Comparison of ENCODE assay signal across 2 cellular contexts in the genomic region with DNA sequence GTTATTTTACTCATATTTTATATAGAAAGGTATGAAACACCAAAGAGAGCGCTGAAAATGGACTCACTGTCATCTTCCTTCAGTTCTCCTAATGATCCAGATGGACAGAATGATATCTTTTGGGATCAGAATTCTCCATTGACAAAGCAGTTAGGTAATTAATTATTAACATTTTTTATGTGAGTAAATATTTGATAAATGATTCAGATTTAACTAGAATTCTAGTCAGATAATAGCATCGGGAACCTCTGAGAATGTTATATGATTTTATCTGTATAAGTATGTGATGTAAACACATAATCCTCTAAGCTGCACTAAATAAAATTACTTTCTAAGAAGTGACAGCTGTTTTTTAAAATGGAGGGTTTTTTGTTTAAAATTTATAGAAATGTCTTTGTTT.
TF ChIP-seq lines count a peak whose summit lies in the region.

No MANE protein-coding gene starts in this region.

TF ChIP-seq in IMR-90, 13 proteins besides CTCF, POLR2A, EP300 and RAD21 (continued from another document):
- TF ChIP-seq, protein P1, sequence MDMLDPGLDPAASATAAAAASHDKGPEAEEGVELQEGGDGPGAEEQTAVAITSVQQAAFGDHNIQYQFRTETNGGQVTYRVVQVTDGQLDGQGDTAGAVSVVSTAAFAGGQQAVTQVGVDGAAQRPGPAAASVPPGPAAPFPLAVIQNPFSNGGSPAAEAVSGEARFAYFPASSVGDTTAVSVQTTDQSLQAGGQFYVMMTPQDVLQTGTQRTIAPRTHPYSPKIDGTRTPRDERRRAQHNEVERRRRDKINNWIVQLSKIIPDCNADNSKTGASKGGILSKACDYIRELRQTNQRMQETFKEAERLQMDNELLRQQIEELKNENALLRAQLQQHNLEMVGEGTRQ (IDR thresholded peaks at IDR 0.05; ENCODE audit: low read depth, low read length) = no peak
- TF ChIP-seq CHD1 (IDR thresholded peaks at IDR 0.05; ENCODE audit: low read depth, low read length) = no peak
- no peak for TF ChIP-seq MAZ (IDR thresholded peaks at IDR 0.05; ENCODE audit: borderline replicate concordance, low read depth, low read length)
- TF ChIP-seq CEBPB (IDR thresholded peaks at IDR 0.05; ENCODE audit: low read depth, low read length) = no peak
- TF ChIP-seq FOS (IDR thresholded peaks at IDR 0.05; ENCODE audit: low read depth, low read length) = no peak
- no peak for TF ChIP-seq SMC3 (IDR thresholded peaks at IDR 0.05; ENCODE audit: low read depth, low read length)
- no peak for TF ChIP-seq RCOR1 (IDR thresholded peaks at IDR 0.05; ENCODE audit: insufficient replicate concordance, low read length)
- TF ChIP-seq BHLHE40 (IDR thresholded peaks at IDR 0.05; ENCODE audit: low read depth, low read length) = no peak
- no peak for TF ChIP-seq MAFK (IDR thresholded peaks at IDR 0.05; ENCODE audit: low read depth, low read length)
TF ChIP-seq in IMR-90: peak in this region for 0.

TF ChIP-seq in WTC11, 78 proteins besides CTCF, POLR2A, EP300 and RAD21:
- TF ChIP-seq, protein P2, sequence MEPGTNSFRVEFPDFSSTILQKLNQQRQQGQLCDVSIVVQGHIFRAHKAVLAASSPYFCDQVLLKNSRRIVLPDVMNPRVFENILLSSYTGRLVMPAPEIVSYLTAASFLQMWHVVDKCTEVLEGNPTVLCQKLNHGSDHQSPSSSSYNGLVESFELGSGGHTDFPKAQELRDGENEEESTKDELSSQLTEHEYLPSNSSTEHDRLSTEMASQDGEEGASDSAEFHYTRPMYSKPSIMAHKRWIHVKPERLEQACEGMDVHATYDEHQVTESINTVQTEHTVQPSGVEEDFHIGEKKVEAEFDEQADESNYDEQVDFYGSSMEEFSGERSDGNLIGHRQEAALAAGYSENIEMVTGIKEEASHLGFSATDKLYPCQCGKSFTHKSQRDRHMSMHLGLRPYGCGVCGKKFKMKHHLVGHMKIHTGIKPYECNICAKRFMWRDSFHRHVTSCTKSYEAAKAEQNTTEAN (CRISPR knock-in tag; IDR thresholded peaks at IDR 0.05) = no peak
- TF ChIP-seq MXD4 (CRISPR knock-in tag; IDR thresholded peaks at IDR 0.05; ENCODE audit: borderline replicate concordance) (no peak), KAT7 (CRISPR knock-in tag; IDR thresholded peaks at IDR 0.05; ENCODE audit: borderline replicate concordance) (no peak), IRF2 (CRISPR knock-in tag; IDR thresholded peaks at IDR 0.05; ENCODE audit: borderline replicate concordance, low read depth) (no peak), NFATC4 (CRISPR knock-in tag; IDR thresholded peaks at IDR 0.05) (no peak), ZNF219 (CRISPR knock-in tag; IDR thresholded peaks at IDR 0.05; ENCODE audit: borderline replicate concordance) (no peak)
- TF ChIP-seq, protein P3, sequence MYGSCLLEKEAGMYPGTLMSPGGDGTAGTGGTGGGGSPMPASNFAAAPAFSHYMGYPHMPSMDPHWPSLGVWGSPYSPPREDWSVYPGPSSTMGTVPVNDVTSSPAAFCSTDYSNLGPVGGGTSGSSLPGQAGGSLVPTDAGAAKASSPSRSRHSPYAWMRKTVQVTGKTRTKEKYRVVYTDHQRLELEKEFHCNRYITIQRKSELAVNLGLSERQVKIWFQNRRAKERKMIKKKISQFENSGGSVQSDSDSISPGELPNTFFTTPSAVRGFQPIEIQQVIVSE (CRISPR knock-in tag; IDR thresholded peaks at IDR 0.05; ENCODE audit: borderline replicate concordance) = no peak
